Comparison of ENCODE assay signal across 8 cellular contexts in genomic region chr15:85785887-85786777, GRCh38. TPM values are rescaled to one million over a fixed set of nuclear protein-coding genes. Genes with fewer than 3 reads are reported as not detected.
A peak's percentile ranks its signal among the peaks of the same experiment; 100 is the strongest.
DNase-seq lines count a peak whose midpoint lies in the region; ATAC-seq and TF ChIP-seq lines count a peak whose summit lies in the region.

No MANE protein-coding gene starts in this region.

- peak overlapping the region; percentile 4 for H3K4me3 ChIP-seq in astrocyte of the cerebellum (ENCODE audit: low read depth, low read length)
- H3K4me3 ChIP-seq in thyroid gland (replicated peaks in 1 of 3) = no peak overlapping the region

- in situ Hi-C loops in astrocyte of the cerebellum (cut with HindIII; ENCODE audit: low sequenced_read_pairs) = no loop called here

- H3K27ac ChIP-seq in thyroid gland = peak overlapping the region; percentile 53 to 92 (median 90)

- DNase-seq in NCI-H748 (lab: John Stamatoyannopoulos, UW; ENCODE audit: unreplicated experiment) (peak; percentile 45), NCI-H748 treated with DMSO at 0.1 percent for 48 hours (lab: John Stamatoyannopoulos, UW) (no peak), NCI-H2171 treated with DMSO at 0.1 percent for 48 hours (lab: John Stamatoyannopoulos, UW) (peak; percentile 74), astrocyte of the cerebellum (ENCODE audit: low read depth) (no peak), kidney tubule cell (ENCODE audit: low spot score) (peak; percentile 92), thyroid gland (peak; percentile 92 to 94)
- no peak for DNase-seq in activated CD4-positive, CD25-positive, alpha-beta regulatory T cell treated with anti-CD3 and anti-CD28 coated beads, Interleukin-2, amount 50 U/mL, for 72 hours

- TF ChIP-seq CTCF in astrocyte of the cerebellum (IDR thresholded peaks at IDR 0.05; ENCODE audit: low read depth, low read length, missing control alignments) (no peak), thyroid gland (IDR thresholded peaks at IDR 0.05) (peak in 1 of 6 experiments; percentile 18)

- no peaks in the 10 kb centered on the region for H3K9me3 ChIP-seq in thyroid gland

- H3K36me3 ChIP-seq in thyroid gland = no peaks in the 10 kb centered on the region

- no peak for ATAC-seq in HG02623 (IDR thresholded peaks at IDR 0.05; ENCODE audit: unreplicated experiment)

- intact Hi-C loops in thyroid gland (cut with DNase I) = no loop called here

- H3K27me3 ChIP-seq in thyroid gland = no peaks in the 10 kb centered on the region

- WGBS in thyroid gland, 2 donors = 24 to 38% methylated on average over 9 to 10 of the region's 10 CpGs

- peak in 1 of 2 donors; percentile 20 for TF ChIP-seq POLR2A in thyroid gland (IDR thresholded peaks at IDR 0.05)

- peaks cover 27 to 41% of the 10 kb centered on the region in 2 donors for H3K4me1 ChIP-seq in thyroid gland

RNA-seq across cellular contexts. Expression of gene KLHL25, which starts 8.6 kb away (rescaled TPM):
- total RNA-seq in thyroid gland = 1 to 10 TPM; 4.2 to 8.8 (median 4.8) TPM

Comparison
In these comparisons a context has a peak if more than half of its experiments do, and no peak if none do; other contexts are left out.
1. DNase-seq: peak in NCI-H748 (single experiment), NCI-H2171 treated with DMSO at 0.1 percent for 48 hours (single experiment), kidney tubule cell (single experiment) and thyroid gland (2 of 2); none in NCI-H748 treated with DMSO at 0.1 percent for 48 hours (single experiment), astrocyte of the cerebellum (single experiment) and activated CD4-positive, CD25-positive, alpha-beta regulatory T cell treated with anti-CD3 and anti-CD28 coated beads, Interleukin-2, amount 50 U/mL, for 72 hours (single experiment).